25 cellular contexts compared by ENCODE assay signal in the genomic region with DNA sequence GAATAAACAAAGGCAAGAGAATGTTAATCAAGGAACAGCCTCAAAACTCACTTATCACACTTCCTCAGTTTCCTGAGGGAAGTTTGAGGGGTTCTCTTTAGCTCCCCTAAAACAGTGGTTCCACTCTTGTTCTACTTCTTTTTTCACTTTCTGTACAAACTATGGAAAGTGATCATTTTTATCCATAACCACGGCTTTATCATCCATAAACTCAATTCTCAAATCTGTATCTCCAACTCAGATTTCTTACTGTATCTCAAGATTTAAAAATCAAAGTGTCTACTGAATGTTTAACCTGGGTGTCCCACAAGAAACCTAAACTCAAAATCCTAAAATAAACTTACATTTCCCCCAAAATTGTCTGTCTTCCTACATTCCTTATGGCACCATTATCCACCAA. TPM values are rescaled to one million over a fixed set of nuclear protein-coding genes. Genes with fewer than 3 reads are reported as not detected.
A peak's percentile ranks its signal among the peaks of the same experiment; 100 is the strongest.
DNase-seq lines count a peak whose midpoint lies in the region; ATAC-seq, FAIRE-seq and TF ChIP-seq lines count a peak whose summit lies in the region.
"Had no signal": no experiment of that assay in that cellular context is flagged by ENCODE, and none has a peak within 500 bp of the region (broad histone marks: within the 10 kb centered on the region; RNA-seq: fewer than 3 reads in every experiment).

No MANE protein-coding gene starts in this region.

- H3F3A ChIP-seq in SU-DHL-6 (ENCODE audit: insufficient read depth) = peaks cover 8% of the 10 kb centered on the region; the same call in 1 of the 2 replicates

- no peak overlapping the region for H3K23ac ChIP-seq in trophoblast cell (ENCODE audit: low read length)

- no TSS peak for BruUV-seq in endothelial cell of umbilical vein (replicated peaks; lab: Mats Ljungman, UMichigan)

- no peak for FAIRE-seq in endothelial cell of umbilical vein (lab: Jason Lieb, UNC)

- peaks cover 5% of the 10 kb centered on the region for H3K79me1 ChIP-seq in trophoblast cell (ENCODE audit: low read length)

- ATAC-seq in DND-41 (ENCODE audit: insufficient read depth, low read depth) = no peak
- ATAC-seq in HG02884 (IDR thresholded peaks at IDR 0.05; ENCODE audit: unreplicated experiment) = no peak
- ATAC-seq: effector memory CD8-positive, alpha-beta T cell; stimulated activated memory B cell treated with anti-CD40 and anti-IgM and Interleukin-4, amounts not matched to agents 10 μg/mL and 1 μg/mL and 100 μg/mL, for 72 hours had no signal

- peaks cover 98% of the 10 kb centered on the region for H3K79me2 ChIP-seq in DND-41 (ENCODE audit: insufficient read depth, low read length)
- peaks cover 96% of the 10 kb centered on the region for H3K79me2 ChIP-seq in SU-DHL-6 (ENCODE audit: insufficient read depth, low read length)
- peaks cover 89% of the 10 kb centered on the region for H3K79me2 ChIP-seq in endothelial cell of umbilical vein (ENCODE audit: control insufficient read depth, insufficient read depth, low read length)
- peaks cover 9% of the 10 kb centered on the region for H3K79me2 ChIP-seq in trophoblast cell (ENCODE audit: control insufficient read depth, insufficient read depth, low read length, poor library complexity)

- H3K9ac ChIP-seq in DND-41 (ENCODE audit: low read depth, low read length) (no peak overlapping the region), SU-DHL-6 (ENCODE audit: low read length) (no peak overlapping the region), endothelial cell of umbilical vein (replicated peaks; ENCODE audit: extremely low read depth, insufficient read depth, low read length) (no peak overlapping the region), trophoblast cell (ENCODE audit: low read length) (no peak overlapping the region)
- H3K9ac ChIP-seq: GM23248 had no signal

- H2BK120ac ChIP-seq in trophoblast cell (ENCODE audit: insufficient read depth, low read length, poor library complexity) = no peak overlapping the region

- H3K36me3 ChIP-seq in DND-41 (ENCODE audit: insufficient read depth, low read length) (peaks cover 40% of the 10 kb centered on the region), SU-DHL-6 (ENCODE audit: low read length) (peaks cover 6% of the 10 kb centered on the region; the same call in 1 of the 2 replicates), endothelial cell of umbilical vein (ENCODE audit: control insufficient read depth in 2 of 2, extremely low read depth in 1 of 2, insufficient read depth in 2 of 2, low read length in 2 of 2) (no peaks in the 10 kb centered on the region), trophoblast cell (ENCODE audit: control insufficient read depth in 1 of 2, insufficient read depth in 2 of 2, low read length in 2 of 2) (peaks cover 0 to 10% of the 10 kb centered on the region in 2 experiments), MG63 (peaks cover 69% of the 10 kb centered on the region)

- CTCF ChIA-PET in endothelial cell of umbilical vein (lab: Charles Lee) = interaction anchor here (1.0 to 1.3 kb wide), 2 partner anchors 13 to 14 kb away, joined by 3 to 4 read pairs; no protein-coding TSS in a partner anchor

- H3K27ac ChIP-seq in DND-41 (ENCODE audit: low read length) (no peak overlapping the region), SU-DHL-6 (ENCODE audit: low read depth, low read length) (no peak overlapping the region), endothelial cell of umbilical vein (ENCODE audit: insufficient read depth, low read depth, low read length) (no peak overlapping the region), trophoblast cell (ENCODE audit: low read depth, low read length) (no peak overlapping the region)
- H3K27ac ChIP-seq: hepatocyte, upper lobe of left lung had no signal

- no peaks in the 10 kb centered on the region for H3K9me2 ChIP-seq in SU-DHL-6 (replicated peaks; ENCODE audit: insufficient read depth, low read length)

- no peak overlapping the region for H4K91ac ChIP-seq in trophoblast cell (ENCODE audit: low read depth, low read length)

- no peak overlapping the region for H2BK12ac ChIP-seq in trophoblast cell (ENCODE audit: low read length)

- POLR2A ChIA-PET in endothelial cell of umbilical vein (lab: Charles Lee) = no interaction called here

- intact Hi-C loops in endothelial cell of umbilical vein (cut with micrococcal nuclease) = no loop called here

- H3K4me3 ChIP-seq in DND-41 (ENCODE audit: low read depth in 1 of 2, low read length in 2 of 2) (no peak overlapping the region), SU-DHL-6 (ENCODE audit: insufficient read depth, low read length, poor library complexity, severe bottlenecking) (no peak overlapping the region), endothelial cell of umbilical vein (replicated peaks in 1 of 3; ENCODE audit: insufficient read depth in 1 of 3, low read depth in 1 of 3, low read length in 3 of 3) (no peak overlapping the region), trophoblast cell (ENCODE audit: low read depth, low read length) (no peak overlapping the region), MG63 (no peak overlapping the region)
- H3K4me3 ChIP-seq: GM23248, hepatocyte, upper lobe of left lung had no signal

- no peak overlapping the region for H4K8ac ChIP-seq in trophoblast cell (ENCODE audit: low read depth, low read length)

- peak overlapping the region; percentile 48 for H3K27ac Mint-ChIP-seq in T-helper 2 cell treated with Interferon-gamma antibody and Interleukin-4, amounts not matched to agents 5 μg/mL and 100 μg/mL, for 36 hours
- H3K27ac Mint-ChIP-seq: activated B cell treated with CpG ODN at 0.5 μM for 24 hours; stimulated activated memory B cell treated with anti-CD40 and anti-IgM and Interleukin-4, amounts not matched to agents 10 μg/mL and 1 μg/mL and 100 μg/mL, for 72 hours had no signal

- peaks cover 26% of the 10 kb centered on the region for H3K36me3 Mint-ChIP-seq in T-helper 2 cell treated with Interferon-gamma antibody and Interleukin-4, amounts not matched to agents 5 μg/mL and 100 μg/mL, for 36 hours (ENCODE audit: low read depth)

- TF ChIP-seq CTCF in DND-41 (IDR thresholded peaks at IDR 0.05; ENCODE audit: borderline replicate concordance, extremely low read depth, low read length, poor library complexity, severe bottlenecking) (no peak), SU-DHL-6 (IDR thresholded peaks at IDR 0.05; ENCODE audit: insufficient read depth, low read length, poor library complexity, severe bottlenecking) (no peak), endothelial cell of umbilical vein (IDR thresholded peaks at IDR 0.05; ENCODE audit: extremely low read depth in 1 of 2, insufficient read depth in 1 of 2, low read depth in 1 of 2, low read length in 2 of 2) (no peak)

- WGBS in trophoblast cell (ENCODE audit: extremely low coverage, insufficient coverage, insufficient read length) = no CpG with 5 or more reads among the region's 1 CpG

- H2AFZ ChIP-seq in DND-41 (ENCODE audit: low read depth, low read length) (no peak overlapping the region), SU-DHL-6 (ENCODE audit: low read depth, low read length, severe bottlenecking) (no peak overlapping the region), endothelial cell of umbilical vein (ENCODE audit: low read depth, low read length) (no peak overlapping the region), trophoblast cell (ENCODE audit: insufficient read depth, low read length, poor library complexity) (no peak overlapping the region)
- H2AFZ ChIP-seq: GM23248, hepatocyte had no signal

- no peak for TF ChIP-seq POLR2A in endothelial cell of umbilical vein (IDR thresholded peaks at IDR 0.05; ENCODE audit: low read depth, low read length)

- DNase-seq in T-helper 2 cell treated with Interferon-gamma antibody and Interleukin-4, amounts not matched to agents 5 μg/mL and 100 μg/mL, for 36 hours (ENCODE audit: low spot score) = no peak
- no peak for DNase-seq in T-helper 2 cell
- DNase-seq in DND-41 = no peak
- no peak for DNase-seq in endothelial cell of umbilical vein (ENCODE audit: low read depth, low spot score)
- DNase-seq in trophoblast cell = no peak
- DNase-seq in MG63 = no peak
- DNase-seq: 8988T; activated B cell treated with CpG ODN at 0.5 μM for 24 hours; C1 segment of cervical spinal cord; caudate nucleus; effector memory CD8-positive, alpha-beta T cell; GM23248; islet precursor cell; KG1; mesendoderm; NCI-H1417; NK-92 treated with Interleukin-12 subunit alpha and Interleukin-12 subunit beta, amount 100 ng/mL, for 24 hours; SHP77 treated with DMSO at 0.1 percent for 48 hours; stimulated activated CD4-positive, alpha-beta T cell treated with anti-CD3 and anti-CD28 coated beads, Interleukin-12 subunit alpha, Interleukin-12 subunit beta, amount 100 ng/mL, for 4 hours; upper lobe of left lung had no signal

- H3K27me3 ChIP-seq in DND-41 (ENCODE audit: insufficient read depth, low read length, poor library complexity) = no peaks in the 10 kb centered on the region
- no peaks in the 10 kb centered on the region for H3K27me3 ChIP-seq in SU-DHL-6 (ENCODE audit: low read length)
- H3K27me3 ChIP-seq in endothelial cell of umbilical vein (ENCODE audit: control insufficient read depth in 2 of 2, insufficient read depth in 2 of 2, low read length in 2 of 2) = no peaks in the 10 kb centered on the region
- no peaks in the 10 kb centered on the region for H3K27me3 ChIP-seq in trophoblast cell (ENCODE audit: insufficient read depth, low read length)
- no peaks in the 10 kb centered on the region for H3K27me3 ChIP-seq in MG63
- H3K27me3 ChIP-seq: hepatocyte, upper lobe of left lung had no signal

- H3K9me3 Mint-ChIP-seq in T-helper 2 cell treated with Interferon-gamma antibody and Interleukin-4, amounts not matched to agents 5 μg/mL and 100 μg/mL, for 36 hours = no peaks in the 10 kb centered on the region
- H3K9me3 Mint-ChIP-seq: activated B cell treated with CpG ODN at 0.5 μM for 24 hours; effector memory CD8-positive, alpha-beta T cell; stimulated activated memory B cell treated with anti-CD40 and anti-IgM and Interleukin-4, amounts not matched to agents 10 μg/mL and 1 μg/mL and 100 μg/mL, for 72 hours; T-helper 1 cell treated with Interleukin-12 subunit alpha and Interleukin-12 subunit beta and Interleukin-4 antibody, amounts not matched to agents 30 μg/mL and 1 μg/mL, for 36 hours had no signal

- no peak overlapping the region for H3K4me3 Mint-ChIP-seq in T-helper 2 cell treated with Interferon-gamma antibody and Interleukin-4, amounts not matched to agents 5 μg/mL and 100 μg/mL, for 36 hours
- H3K4me3 Mint-ChIP-seq: activated B cell treated with CpG ODN at 0.5 μM for 24 hours; effector memory CD8-positive, alpha-beta T cell; stimulated activated memory B cell treated with anti-CD40 and anti-IgM and Interleukin-4, amounts not matched to agents 10 μg/mL and 1 μg/mL and 100 μg/mL, for 72 hours; T-helper 1 cell treated with Interleukin-12 subunit alpha and Interleukin-12 subunit beta and Interleukin-4 antibody, amounts not matched to agents 30 μg/mL and 1 μg/mL, for 36 hours had no signal

- H3K4me1 Mint-ChIP-seq in T-helper 2 cell treated with Interferon-gamma antibody and Interleukin-4, amounts not matched to agents 5 μg/mL and 100 μg/mL, for 36 hours (ENCODE audit: low read depth) = peaks cover 52% of the 10 kb centered on the region

- no peak overlapping the region for H2BK5ac ChIP-seq in trophoblast cell (ENCODE audit: low read depth, low read length, poor library complexity)

- H3K14ac ChIP-seq in trophoblast cell (ENCODE audit: low read length) = no peak overlapping the region

- dilution Hi-C loops in endothelial cell of umbilical vein (cut with MboI; ENCODE audit: extremely low pct_ligation_motif_present, low sequenced_read_pairs) = no loop called here

- no peaks in the 10 kb centered on the region for H3K27me3 Mint-ChIP-seq in T-helper 2 cell treated with Interferon-gamma antibody and Interleukin-4, amounts not matched to agents 5 μg/mL and 100 μg/mL, for 36 hours (ENCODE audit: low read depth)
- H3K27me3 Mint-ChIP-seq: activated B cell treated with CpG ODN at 0.5 μM for 24 hours; effector memory CD8-positive, alpha-beta T cell; stimulated activated memory B cell treated with anti-CD40 and anti-IgM and Interleukin-4, amounts not matched to agents 10 μg/mL and 1 μg/mL and 100 μg/mL, for 72 hours had no signal

- no peaks in the 10 kb centered on the region for H3K9me3 ChIP-seq in DND-41 (ENCODE audit: insufficient read depth, low read length, severe bottlenecking)
- no peaks in the 10 kb centered on the region for H3K9me3 ChIP-seq in SU-DHL-6 (ENCODE audit: insufficient read depth, low read length)
- no peaks in the 10 kb centered on the region for H3K9me3 ChIP-seq in endothelial cell of umbilical vein (replicated peaks; ENCODE audit: control insufficient read depth, insufficient read depth, low read length)
- H3K9me3 ChIP-seq in trophoblast cell (ENCODE audit: insufficient read depth, low read depth, low read length) = no peaks in the 10 kb centered on the region
- H3K9me3 ChIP-seq in MG63 = no peaks in the 10 kb centered on the region
- H3K9me3 ChIP-seq: upper lobe of left lung had no signal

- peak overlapping the region; percentile 5; the same call in 1 of the 2 replicates for H3K4me2 ChIP-seq in DND-41 (ENCODE audit: insufficient read depth, low read length)
- H3K4me2 ChIP-seq in SU-DHL-6 (ENCODE audit: low read depth, low read length, poor library complexity, severe bottlenecking) = peak overlapping the region; percentile 0
- H3K4me2 ChIP-seq in endothelial cell of umbilical vein (ENCODE audit: insufficient read depth, low read length) = peak overlapping the region; percentile 31
- H3K4me2 ChIP-seq in trophoblast cell (ENCODE audit: low read length) = no peak overlapping the region
- H3K4me2 ChIP-seq: hepatocyte had no signal

- H3K4ac ChIP-seq in trophoblast cell (ENCODE audit: low read depth, low read length) = no peak overlapping the region

- peaks cover 48% of the 10 kb centered on the region for H3K4me1 ChIP-seq in DND-41 (ENCODE audit: insufficient read depth, low read length)
- peaks cover 42% of the 10 kb centered on the region for H3K4me1 ChIP-seq in endothelial cell of umbilical vein (ENCODE audit: control insufficient read depth, extremely low read depth, insufficient read depth, low read length)
- peaks cover 4% of the 10 kb centered on the region in 2 experiments for H3K4me1 ChIP-seq in trophoblast cell (ENCODE audit: control insufficient read depth in 1 of 2, insufficient read depth in 2 of 2, low read length in 2 of 2)

- H4K20me1 ChIP-seq in DND-41 (ENCODE audit: insufficient read depth, low read length) (peaks cover 55% of the 10 kb centered on the region; the same call in 1 of the 2 replicates), SU-DHL-6 (ENCODE audit: low read depth, low read length) (peaks cover 16% of the 10 kb centered on the region; the same call in 1 of the 2 replicates), endothelial cell of umbilical vein (replicated peaks; ENCODE audit: control insufficient read depth, extremely low read depth, insufficient read depth, low read length) (no peaks in the 10 kb centered on the region)

- H3K9me1 ChIP-seq in endothelial cell of umbilical vein (replicated peaks; ENCODE audit: control insufficient read depth, extremely low read depth, insufficient read depth, low read length) = no peaks in the 10 kb centered on the region

- no peak overlapping the region for H4K12ac ChIP-seq in trophoblast cell (ENCODE audit: low read depth, low read length)

- no peak overlapping the region for H3K18ac ChIP-seq in trophoblast cell (ENCODE audit: low read length)

- H2AK5ac ChIP-seq in trophoblast cell (ENCODE audit: low read length) = no peak overlapping the region

RNA-seq across cellular contexts. Expression of gene PFDN2, which starts 3.9 kb away (rescaled TPM):
- total RNA-seq in endothelial cell of umbilical vein = 99.5 and 104 TPM in 2 replicates
- polyA plus RNA-seq in endothelial cell of umbilical vein = 86.8 and 157 TPM in 2 replicates
- 171 and 232 TPM in 2 replicates for polyA plus RNA-seq in endothelial cell of umbilical vein (2011; cell fraction: cytosol; rRNA removed)
- 39.5 and 63.8 TPM in 2 replicates for polyA plus RNA-seq in endothelial cell of umbilical vein (2011; cell fraction: nucleus; rRNA removed)
- polyA plus RNA-seq in endothelial cell of umbilical vein (2012) = 160 and 179 TPM in 2 replicates
- 20.8 and 22.6 TPM in 2 replicates for polyA minus RNA-seq in endothelial cell of umbilical vein
- polyA minus RNA-seq in endothelial cell of umbilical vein (2011; cell fraction: cytosol; rRNA and poly(A)+ RNA removed) = 26.3 TPM
- 4.3 and 5.0 TPM in 2 replicates for polyA minus RNA-seq in endothelial cell of umbilical vein (2011; cell fraction: nucleus; rRNA and poly(A)+ RNA removed)
- polyA plus RNA-seq in trophoblast cell (2013) = 263 and 270 TPM in 2 replicates
- 32.6 and 36.1 TPM in 2 replicates for total RNA-seq in MG63 (2014; rRNA removed; shearing (Covaris generic); ENCODE audit: low replicate concordance)

RNA-seq across cellular contexts. Expression of gene NIT1, which starts 4.0 kb away (rescaled TPM):
- total RNA-seq in endothelial cell of umbilical vein = 20.3 and 20.9 TPM in 2 replicates
- 26.5 and 28.2 TPM in 2 replicates for polyA plus RNA-seq in endothelial cell of umbilical vein
- polyA plus RNA-seq in endothelial cell of umbilical vein (2011; cell fraction: cytosol; rRNA removed) = 21.0 and 21.6 TPM in 2 replicates
- polyA plus RNA-seq in endothelial cell of umbilical vein (2011; cell fraction: nucleus; rRNA removed) = 53.0 and 53.3 TPM in 2 replicates
- polyA plus RNA-seq in endothelial cell of umbilical vein (2012) = 21.1 and 26.4 TPM in 2 replicates
- 22.9 and 26.2 TPM in 2 replicates for polyA minus RNA-seq in endothelial cell of umbilical vein
- 14.1 TPM for polyA minus RNA-seq in endothelial cell of umbilical vein (2011; cell fraction: cytosol; rRNA and poly(A)+ RNA removed)
- polyA minus RNA-seq in endothelial cell of umbilical vein (2011; cell fraction: nucleus; rRNA and poly(A)+ RNA removed) = 13.1 and 16.5 TPM in 2 replicates
- polyA plus RNA-seq in trophoblast cell (2013) = 40.6 and 42.0 TPM in 2 replicates
- total RNA-seq in MG63 (2014; rRNA removed; shearing (Covaris generic); ENCODE audit: low replicate concordance) = 8.9 and 14.1 TPM in 2 replicates

RNA-seq across cellular contexts. Expression of gene KLHDC9, which starts 15.8 kb away (rescaled TPM):
- total RNA-seq in endothelial cell of umbilical vein = 1.1 and 1.4 TPM in 2 replicates
- 2.6 and 3.2 TPM in 2 replicates for polyA plus RNA-seq in endothelial cell of umbilical vein
- 2.0 and 2.2 TPM in 2 replicates for polyA plus RNA-seq in endothelial cell of umbilical vein (2011; cell fraction: cytosol; rRNA removed)
- 3.8 and 4.4 TPM in 2 replicates for polyA plus RNA-seq in endothelial cell of umbilical vein (2011; cell fraction: nucleus; rRNA removed)
- polyA plus RNA-seq in endothelial cell of umbilical vein (2012) = 0.40 and 1.3 TPM in 2 replicates
- polyA minus RNA-seq in endothelial cell of umbilical vein = 1.1 TPM in 1 of 2 replicates, not detected in the other
- polyA minus RNA-seq in endothelial cell of umbilical vein (2011; cell fraction: cytosol; rRNA and poly(A)+ RNA removed) = 1.1 TPM
- polyA minus RNA-seq in endothelial cell of umbilical vein (2011; cell fraction: nucleus; rRNA and poly(A)+ RNA removed) = 0.87 TPM in 1 of 2 replicates, not detected in the other
- 4.0 and 4.5 TPM in 2 replicates for polyA plus RNA-seq in trophoblast cell (2013)
- total RNA-seq in MG63 (2014; rRNA removed; shearing (Covaris generic); ENCODE audit: low replicate concordance) = not detected in 2 replicates

RNA-seq across cellular contexts. Expression of gene DEDD, which starts 18.6 kb away (rescaled TPM):
- 50.2 and 54.9 TPM in 2 replicates for total RNA-seq in endothelial cell of umbilical vein
- polyA plus RNA-seq in endothelial cell of umbilical vein = 78.3 and 81.8 TPM in 2 replicates
- 68.5 and 69.2 TPM in 2 replicates for polyA plus RNA-seq in endothelial cell of umbilical vein (2011; cell fraction: cytosol; rRNA removed)
- polyA plus RNA-seq in endothelial cell of umbilical vein (2011; cell fraction: nucleus; rRNA removed) = 62.1 and 68.5 TPM in 2 replicates
- polyA plus RNA-seq in endothelial cell of umbilical vein (2012) = 36.7 and 46.4 TPM in 2 replicates
- 118 and 132 TPM in 2 replicates for polyA minus RNA-seq in endothelial cell of umbilical vein
- 18.5 TPM for polyA minus RNA-seq in endothelial cell of umbilical vein (2011; cell fraction: cytosol; rRNA and poly(A)+ RNA removed)
- polyA minus RNA-seq in endothelial cell of umbilical vein (2011; cell fraction: nucleus; rRNA and poly(A)+ RNA removed) = 21.3 and 24.1 TPM in 2 replicates
- 25.1 and 25.2 TPM in 2 replicates for polyA plus RNA-seq in trophoblast cell (2013)
- total RNA-seq in MG63 (2014; rRNA removed; shearing (Covaris generic); ENCODE audit: low replicate concordance) = 33.2 and 39.8 TPM in 2 replicates

RNA-seq across cellular contexts. Expression of gene NECTIN4, which starts 24.6 kb away (rescaled TPM):
- total RNA-seq in endothelial cell of umbilical vein = 0.37 and 0.58 TPM in 2 replicates
- polyA plus RNA-seq in endothelial cell of umbilical vein = 0.15 and 0.29 TPM in 2 replicates
- polyA plus RNA-seq in endothelial cell of umbilical vein (2011; cell fraction: cytosol; rRNA removed) = 0.13 and 0.15 TPM in 2 replicates
- polyA plus RNA-seq in endothelial cell of umbilical vein (2011; cell fraction: nucleus; rRNA removed) = 0.20 and 0.29 TPM in 2 replicates
- not detected in 2 replicates for polyA plus RNA-seq in endothelial cell of umbilical vein (2012)
- 0.11 TPM in 1 of 2 replicates, not detected in the other for polyA minus RNA-seq in endothelial cell of umbilical vein
- polyA minus RNA-seq in endothelial cell of umbilical vein (2011; cell fraction: cytosol; rRNA and poly(A)+ RNA removed) = not detected
- polyA minus RNA-seq in endothelial cell of umbilical vein (2011; cell fraction: nucleus; rRNA and poly(A)+ RNA removed) = not detected in 2 replicates
- polyA plus RNA-seq in trophoblast cell (2013) = 35.8 and 38.6 TPM in 2 replicates
- total RNA-seq in MG63 (2014; rRNA removed; shearing (Covaris generic); ENCODE audit: low replicate concordance) = not detected in 2 replicates
- total RNA-seq: activated B cell treated with CpG ODN at 0.5 μM for 24 hours had no signal
